Comparison of ENCODE assay signal across 1 cellular context in the genomic region with DNA sequence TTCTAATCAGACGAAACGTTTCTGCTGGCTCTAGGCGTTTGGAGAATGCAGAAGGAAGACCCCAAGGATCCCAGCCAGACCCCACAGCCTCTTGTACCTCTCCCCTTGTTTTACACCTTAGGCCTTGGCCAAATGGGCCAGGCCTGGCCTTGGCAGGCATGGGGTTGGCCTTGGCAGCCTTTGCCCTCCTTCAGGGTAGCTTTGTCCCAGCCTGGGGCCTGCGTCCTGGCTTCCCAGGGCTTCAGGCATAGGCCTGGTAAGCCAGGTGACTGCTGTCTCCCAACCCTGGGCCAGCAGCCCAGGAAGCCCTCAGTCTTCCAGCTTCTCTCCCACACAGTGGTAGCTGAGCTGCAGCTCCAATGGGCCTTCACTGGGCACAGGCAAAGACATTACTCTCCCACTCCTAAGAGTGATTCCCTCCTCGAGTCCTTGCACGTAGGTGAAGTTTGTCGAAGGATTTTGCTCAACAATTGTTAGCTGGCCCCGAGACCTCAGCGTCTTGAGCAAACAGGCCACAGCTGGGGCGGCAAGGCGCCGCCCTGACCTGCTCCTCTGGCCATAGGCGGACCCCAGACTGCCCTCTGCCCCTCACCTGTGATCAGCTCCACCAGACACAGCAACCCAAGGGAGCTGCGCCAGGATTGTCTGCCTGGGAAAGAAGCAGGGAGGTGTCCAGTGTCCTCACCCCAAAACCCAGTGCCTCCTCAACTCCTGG.
TF ChIP-seq lines count a peak whose summit lies in the region.

No MANE protein-coding gene starts in this region.

TF ChIP-seq in IMR-90, 13 proteins besides CTCF, POLR2A, EP300 and RAD21:
- no peak for TF ChIP-seq RFX5 (IDR thresholded peaks at IDR 0.05; ENCODE audit: low read depth, low read length)
TF ChIP-seq in IMR-90: peak in this region for 0.
